Comparison of ENCODE assay signal across 18 cellular contexts in genomic region chr9:647522-647921, GRCh38.
"Had no signal": no experiment of that assay in that cellular context is flagged by ENCODE, and none has a peak within 500 bp of the region (broad histone marks: within the 10 kb centered on the region; RNA-seq: fewer than 3 reads in every experiment).

No MANE protein-coding gene starts in this region.

- H3K36me3 Mint-ChIP-seq: natural killer cell; stimulated activated memory B cell treated with anti-CD40 and anti-IgM and Interleukin-4, amounts not matched to agents 10 μg/mL and 1 μg/mL and 100 μg/mL, for 72 hours had no signal

- H3K27ac ChIP-seq: ovary, right lobe of liver, spleen, transverse colon had no signal

- H3K27me3 ChIP-seq: esophagus squamous epithelium, ovary, right lobe of liver, spleen, transverse colon had no signal

- H3K36me3 ChIP-seq: esophagus squamous epithelium, ovary, right lobe of liver, spleen, transverse colon had no signal

- DNase-seq: esophagus squamous epithelium; foreskin fibroblast; hippocampal formation; left colon; mammary epithelial cell; mucosa of descending colon; natural killer cell; nucleus accumbens; ovary; right lobe of liver; spleen; stimulated activated CD4-positive, alpha-beta T cell treated with anti-CD3 and anti-CD28 coated beads, Interleukin-15, amount 100 ng/mL, for 24 hours; stimulated activated CD4-positive, alpha-beta T cell treated with anti-CD3 and anti-CD28 coated beads, Interleukin-1b, Interleukin-23, amount 100 ng/mL, for 48 hours; stimulated activated CD4-positive, alpha-beta T cell treated with anti-CD3 and anti-CD28 coated beads, Interleukin-4, amount 100 ng/mL, for 24 hours; transverse colon had no signal

- H3K27ac Mint-ChIP-seq: natural killer cell; stimulated activated memory B cell treated with anti-CD40 and anti-IgM and Interleukin-4, amounts not matched to agents 10 μg/mL and 1 μg/mL and 100 μg/mL, for 72 hours; stimulated activated naive CD8-positive, alpha-beta T cell treated with anti-CD3 and anti-CD28 coated beads, Interleukin-15, Interleukin-2, amounts not matched to agents 100 ng/mL and 50 ng/mL, for 24 hours had no signal

- H3K9me3 Mint-ChIP-seq: natural killer cell; neural crest cell; stimulated activated memory B cell treated with anti-CD40 and anti-IgM and Interleukin-4, amounts not matched to agents 10 μg/mL and 1 μg/mL and 100 μg/mL, for 72 hours; stimulated activated naive CD8-positive, alpha-beta T cell treated with anti-CD3 and anti-CD28 coated beads, Interleukin-15, Interleukin-2, amounts not matched to agents 100 ng/mL and 50 ng/mL, for 24 hours had no signal

- H3K4me3 Mint-ChIP-seq: natural killer cell; neural crest cell; stimulated activated memory B cell treated with anti-CD40 and anti-IgM and Interleukin-4, amounts not matched to agents 10 μg/mL and 1 μg/mL and 100 μg/mL, for 72 hours; stimulated activated naive CD8-positive, alpha-beta T cell treated with anti-CD3 and anti-CD28 coated beads, Interleukin-15, Interleukin-2, amounts not matched to agents 100 ng/mL and 50 ng/mL, for 24 hours had no signal

- ATAC-seq: left colon; mucosa of descending colon; natural killer cell; right lobe of liver; stimulated activated memory B cell treated with anti-CD40 and anti-IgM and Interleukin-4, amounts not matched to agents 10 μg/mL and 1 μg/mL and 100 μg/mL, for 72 hours had no signal

- H3K27me3 Mint-ChIP-seq: stimulated activated memory B cell treated with anti-CD40 and anti-IgM and Interleukin-4, amounts not matched to agents 10 μg/mL and 1 μg/mL and 100 μg/mL, for 72 hours; stimulated activated naive CD8-positive, alpha-beta T cell treated with anti-CD3 and anti-CD28 coated beads, Interleukin-15, Interleukin-2, amounts not matched to agents 100 ng/mL and 50 ng/mL, for 24 hours had no signal

- H3K4me3 ChIP-seq: esophagus squamous epithelium, mucosa of descending colon, ovary, right lobe of liver, spleen, transverse colon had no signal

- H3K9me3 ChIP-seq: esophagus squamous epithelium, mucosa of descending colon, ovary, right lobe of liver, spleen, transverse colon had no signal

- H3K4me1 ChIP-seq: right lobe of liver had no signal
